ENCODE assay signal across 15 cellular contexts in genomic region chr12:958449-959123, GRCh38. TPM values are rescaled to one million over a fixed set of nuclear protein-coding genes. Genes with fewer than 3 reads are reported as not detected.
DNase-seq lines count a peak whose midpoint lies in the region; ATAC-seq and TF ChIP-seq lines count a peak whose summit lies in the region.
"Had no signal": no experiment of that assay in that cellular context is flagged by ENCODE, and none has a peak within 500 bp of the region (broad histone marks: within the 10 kb centered on the region; RNA-seq: fewer than 3 reads in every experiment).

No MANE protein-coding gene starts in this region.

- H3F3A ChIP-seq in PC-3 (ENCODE audit: low read length, unreplicated experiment) = no peaks in the 10 kb centered on the region

- H3K27me3 Mint-ChIP-seq in activated CD4-positive, alpha-beta T cell treated with anti-CD3 and anti-CD28 coated beads for 36 hours = no peaks in the 10 kb centered on the region
- H3K27me3 Mint-ChIP-seq: type B pancreatic cell had no signal

- no peaks in the 10 kb centered on the region for H3K27me3 ChIP-seq in PC-3 (ENCODE audit: low read length)
- H3K27me3 ChIP-seq: body of pancreas had no signal

- H4K20me1 ChIP-seq in PC-3 (ENCODE audit: low read length) = no peaks in the 10 kb centered on the region

- H3K79me2 ChIP-seq in PC-3 (ENCODE audit: low read length) = no peaks in the 10 kb centered on the region

- intact Hi-C loops in PC-3 (cut with micrococcal nuclease) = no loop called here
- intact Hi-C loops in activated CD4-positive, alpha-beta T cell treated with anti-CD3 and anti-CD28 coated beads for 36 hours (cut with DNase I, micrococcal nuclease) = no loop called here

- H3K27ac Mint-ChIP-seq in activated CD4-positive, alpha-beta T cell treated with anti-CD3 and anti-CD28 coated beads for 36 hours = no peak overlapping the region
- no peak overlapping the region for H3K27ac Mint-ChIP-seq in activated naive CD4-positive, alpha-beta T cell treated with anti-CD3 and anti-CD28 coated beads, Interleukin-2, amount 50 U/mL, for 72 hours
- H3K27ac Mint-ChIP-seq: type B pancreatic cell had no signal

- no peaks in the 10 kb centered on the region for H3K36me3 Mint-ChIP-seq in activated CD4-positive, alpha-beta T cell treated with anti-CD3 and anti-CD28 coated beads for 36 hours (ENCODE audit: low read depth)
- H3K36me3 Mint-ChIP-seq in activated naive CD4-positive, alpha-beta T cell treated with anti-CD3 and anti-CD28 coated beads, Interleukin-2, amount 50 U/mL, for 72 hours = no peaks in the 10 kb centered on the region

- POLR2A ChIA-PET in PC-3 (lab: Charles Lee; ENCODE audit: unreplicated experiment) = no interaction called here
- POLR2A ChIA-PET in activated CD4-positive, alpha-beta T cell treated with anti-CD3 and anti-CD28 coated beads for 36 hours (lab: Charles Lee) = no interaction called here

- ATAC-seq in HG02678 (IDR thresholded peaks at IDR 0.05; ENCODE audit: unreplicated experiment) = peak; percentile 61
- no peak for ATAC-seq in PC-3
- no peak for ATAC-seq in GM18858 (IDR thresholded peaks at IDR 0.05; ENCODE audit: unreplicated experiment)
- no peak for ATAC-seq in activated CD4-positive, alpha-beta T cell treated with anti-CD3 and anti-CD28 coated beads for 36 hours
- no peak for ATAC-seq in activated naive CD4-positive, alpha-beta T cell treated with anti-CD3 and anti-CD28 coated beads, Interleukin-2, amount 50 U/mL, for 72 hours
- ATAC-seq: body of pancreas had no signal

- BruUV-seq in PC-3 (replicated peaks; lab: Mats Ljungman, UMichigan) = no TSS peak

- TF ChIP-seq CTCF in PC-3 (conservative IDR thresholded peaks at IDR 0.05; ENCODE audit: low read depth, low read length) = no peak

- no peaks in the 10 kb centered on the region for H3K9me2 ChIP-seq in PC-3 (replicated peaks; ENCODE audit: low read length)
- H3K9me2 ChIP-seq: SK-N-SH had no signal

- no peak overlapping the region for H2AFZ ChIP-seq in PC-3 (ENCODE audit: low read length)

- no peak overlapping the region for H3K4me3 ChIP-seq in PC-3 (ENCODE audit: low read length)
- H3K4me3 ChIP-seq: body of pancreas had no signal

- CTCF ChIA-PET in PC-3 (lab: Charles Lee) = no interaction called here
- CTCF ChIA-PET in activated CD4-positive, alpha-beta T cell treated with anti-CD3 and anti-CD28 coated beads for 36 hours (lab: Charles Lee) = interaction anchor here (0.7 kb wide), 2 partner anchors 23 to 412 kb away, joined by 3 to 4 read pairs; no protein-coding TSS in a partner anchor

- no peak overlapping the region for H3K4me2 ChIP-seq in PC-3 (ENCODE audit: low read length)
- H3K4me2 ChIP-seq: SK-N-SH had no signal

- peak; percentile 30 for DNase-seq in NCI-H1436 (lab: John Stamatoyannopoulos, UW)
- no peak for DNase-seq in NCI-H1436 treated with DMSO at 0.1 percent for 48 hours (lab: John Stamatoyannopoulos, UW)
- DNase-seq in PC-3 = peak; percentile 4
- peak; percentile 37 for DNase-seq in pulmonary artery endothelial cell (ENCODE audit: low read depth, low spot score)
- DNase-seq in activated CD4-positive, alpha-beta T cell treated with anti-CD3 and anti-CD28 coated beads for 36 hours = no peak
- no peak for DNase-seq in activated naive CD4-positive, alpha-beta T cell treated with anti-CD3 and anti-CD28 coated beads, Interleukin-2, amount 50 U/mL, for 72 hours (ENCODE audit: low spot score in 2 of 2)
- DNase-seq: body of pancreas; glutamatergic neuron; NCI-H446; SK-N-SH; stimulated activated CD4-positive, alpha-beta T cell treated with anti-CD3 and anti-CD28 coated beads, Interleukin-4, amount 100 ng/mL, for 1 hour had no signal

- peaks cover 8% of the 10 kb centered on the region for H3K4me1 ChIP-seq in PC-3 (ENCODE audit: insufficient read depth, low read length)
- H3K4me1 ChIP-seq: body of pancreas had no signal

- H3K4me1 Mint-ChIP-seq in activated CD4-positive, alpha-beta T cell treated with anti-CD3 and anti-CD28 coated beads for 36 hours = peaks cover 2% of the 10 kb centered on the region

- H3K9me3 Mint-ChIP-seq in activated CD4-positive, alpha-beta T cell treated with anti-CD3 and anti-CD28 coated beads for 36 hours (ENCODE audit: low read depth) = no peaks in the 10 kb centered on the region
- H3K9me3 Mint-ChIP-seq in activated naive CD4-positive, alpha-beta T cell treated with anti-CD3 and anti-CD28 coated beads, Interleukin-2, amount 50 U/mL, for 72 hours = no peaks in the 10 kb centered on the region
- H3K9me3 Mint-ChIP-seq: type B pancreatic cell had no signal

- no peak overlapping the region for H3K9ac ChIP-seq in PC-3 (ENCODE audit: low read length)
- H3K9ac ChIP-seq: SK-N-SH had no signal

- no peaks in the 10 kb centered on the region for H3K9me3 ChIP-seq in PC-3 (ENCODE audit: low read length)
- H3K9me3 ChIP-seq: body of pancreas, SK-N-SH had no signal

- H3K27ac ChIP-seq in PC-3 (ENCODE audit: low read length) = no peak overlapping the region
- H3K27ac ChIP-seq: 22Rv1, body of pancreas had no signal

- H3K4me3 Mint-ChIP-seq in activated CD4-positive, alpha-beta T cell treated with anti-CD3 and anti-CD28 coated beads for 36 hours = no peak overlapping the region
- H3K4me3 Mint-ChIP-seq: type B pancreatic cell had no signal

- H3K36me3 ChIP-seq in PC-3 (ENCODE audit: low read depth, low read length) = no peaks in the 10 kb centered on the region

RNA-seq across cellular contexts. Expression of gene RAD52, which starts 9.1 kb away (rescaled TPM):
- 17.4 and 19.3 TPM in 2 replicates for total RNA-seq in PC-3 (2014; rRNA removed)
- 7.2 and 24.0 TPM in 2 replicates for total RNA-seq in pulmonary artery endothelial cell
- 10 to 100 TPM; 16.0 to 17.4 TPM for total RNA-seq in activated CD4-positive, alpha-beta T cell treated with anti-CD3 and anti-CD28 coated beads for 36 hours
- total RNA-seq in activated naive CD4-positive, alpha-beta T cell treated with anti-CD3 and anti-CD28 coated beads, Interleukin-2, amount 50 U/mL, for 72 hours = 10 to 100 TPM in 1 of 2 donors, 1 to 10 TPM in 1; 3.1 to 19.0 TPM

RNA-seq across cellular contexts. Expression of gene ERC1, which starts 32.4 kb away (rescaled TPM):
- 12.3 and 16.0 TPM in 2 replicates for total RNA-seq in PC-3 (2014; rRNA removed)
- 24.1 and 34.3 TPM in 2 replicates for total RNA-seq in pulmonary artery endothelial cell
- total RNA-seq in activated CD4-positive, alpha-beta T cell treated with anti-CD3 and anti-CD28 coated beads for 36 hours = 10 to 100 TPM; 24.7 to 31.9 TPM
- total RNA-seq in activated naive CD4-positive, alpha-beta T cell treated with anti-CD3 and anti-CD28 coated beads, Interleukin-2, amount 50 U/mL, for 72 hours = 10 to 100 TPM; 22.5 to 40.9 TPM

Comparison
In these comparisons a context has a peak if more than half of its experiments do, and no peak if none do; other contexts are left out.
1. DNase-seq: peak in NCI-H1436 (single experiment), PC-3 (single experiment) and pulmonary artery endothelial cell (single experiment); none in NCI-H1436 treated with DMSO at 0.1 percent for 48 hours (single experiment), activated CD4-positive, alpha-beta T cell treated with anti-CD3 and anti-CD28 coated beads for 36 hours (single experiment) and activated naive CD4-positive, alpha-beta T cell treated with anti-CD3 and anti-CD28 coated beads, Interleukin-2, amount 50 U/mL, for 72 hours (0 of 2).